In genomic region chr1:116826818-116827606, GRCh38 we compare ENCODE assay signal across 8 cellular contexts.
DNase-seq lines count a peak whose midpoint lies in the region; ATAC-seq and TF ChIP-seq lines count a peak whose summit lies in the region.

No MANE protein-coding gene starts in this region.

- DNase-seq in COLO829 (ENCODE audit: low spot score) (peak; percentile 24), SKM-1 treated with dmso at 0.1 percent for 144 hours (lab: John Stamatoyannopoulos, UW; ENCODE audit: unreplicated experiment) (peak; percentile 29), cardiac fibroblast (ENCODE audit: low read depth in 2 of 2) (peak; percentile 49 to 58), left lobe of liver (ENCODE audit: low spot score) (no peak), upper lobe of left lung (no peak)
- peak; percentile 49 to 74 for DNase-seq in stimulated activated CD4-positive, alpha-beta T cell treated with anti-CD3 and anti-CD28 coated beads, Interleukin-4, amount 100 ng/mL, for 48 hours (ENCODE audit: low read depth in 2 of 2)

- no peaks in the 10 kb centered on the region for H3K36me3 ChIP-seq in upper lobe of left lung

- no peaks in the 10 kb centered on the region for H3K4me1 ChIP-seq in upper lobe of left lung

- TF ChIP-seq EP300 in upper lobe of left lung (IDR thresholded peaks at IDR 0.05): no peak

- H3K9me3 ChIP-seq in upper lobe of left lung: no peaks in the 10 kb centered on the region

- H3K4me3 ChIP-seq in cardiac fibroblast (replicated peaks in 1 of 2; ENCODE audit: low read depth in 2 of 2, low read length in 2 of 2) (no peak overlapping the region), upper lobe of left lung (no peak overlapping the region)

- no peaks in the 10 kb centered on the region for H3K27me3 ChIP-seq in upper lobe of left lung

- no peak overlapping the region for H3K27ac ChIP-seq in upper lobe of left lung

- ATAC-seq in GM19455 (IDR thresholded peaks at IDR 0.05; ENCODE audit: unreplicated experiment) (peak; percentile 86), HG03457 (IDR thresholded peaks at IDR 0.05; ENCODE audit: unreplicated experiment) (peak; percentile 77), left lobe of liver (no peak), upper lobe of left lung (ENCODE audit: low FRiP score in 2 of 2) (no peak)

- TF ChIP-seq CTCF in cardiac fibroblast (IDR thresholded peaks at IDR 0.05; ENCODE audit: low read depth, low read length) (no peak), upper lobe of left lung (IDR thresholded peaks at IDR 0.05) (no peak)

- WGBS in upper lobe of left lung, 2 donors: 50 to 56% methylated on average over 9 of the region's 9 CpGs

- no peak for TF ChIP-seq POLR2A in upper lobe of left lung (IDR thresholded peaks at IDR 0.05)

Comparison
In these comparisons a context has a peak if more than half of its experiments do, and no peak if none do; other contexts are left out.
1. DNase-seq: peak in COLO829 (single experiment), SKM-1 treated with dmso at 0.1 percent for 144 hours (single experiment), cardiac fibroblast (2 of 2) and stimulated activated CD4-positive, alpha-beta T cell treated with anti-CD3 and anti-CD28 coated beads, Interleukin-4, amount 100 ng/mL, for 48 hours (2 of 2); none in left lobe of liver (single experiment) and upper lobe of left lung (0 of 2).
2. ATAC-seq: peak in GM19455 (single experiment) and HG03457 (single experiment); none in left lobe of liver (single experiment) and upper lobe of left lung (0 of 2).